ENCODE assay signal across 15 cellular contexts in the genomic region with DNA sequence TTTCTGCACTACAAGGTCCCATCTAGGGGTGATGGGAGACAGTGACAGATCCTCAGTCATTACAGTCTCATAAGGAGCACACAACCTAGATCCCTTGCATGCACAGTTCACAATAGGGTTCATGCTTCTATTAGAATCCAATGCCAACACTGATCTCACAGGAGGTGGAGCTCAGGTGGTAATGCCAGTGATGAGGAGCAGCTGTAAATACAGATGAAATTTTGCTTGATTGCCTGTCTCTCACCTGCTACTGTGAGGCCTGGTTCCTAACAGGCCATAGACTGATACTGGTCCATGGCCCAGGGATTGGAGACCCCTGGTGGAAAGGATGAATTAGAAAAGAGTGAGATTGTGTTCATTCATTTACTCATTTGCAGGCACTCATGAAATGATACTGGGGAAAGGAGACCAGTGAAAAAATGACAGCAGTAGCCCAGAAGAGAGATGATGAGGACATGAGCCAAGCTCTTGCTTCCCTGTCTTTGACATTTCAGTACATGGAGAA.
DNase-seq lines count a peak whose midpoint lies in the region; ATAC-seq, FAIRE-seq and TF ChIP-seq lines count a peak whose summit lies in the region.
"Had no signal": no experiment of that assay in that cellular context is flagged by ENCODE, and none has a peak within 500 bp of the region (broad histone marks: within the 10 kb centered on the region; RNA-seq: fewer than 3 reads in every experiment).

No MANE protein-coding gene starts in this region.

- H3K36me3 Mint-ChIP-seq in activated CD8-positive, alpha-beta memory T cell treated with anti-CD3 and anti-CD28 coated beads, Interleukin-2, amount 10 ng/mL, durations not matched to agents 7 days and 5 days: no peaks in the 10 kb centered on the region
- H3K36me3 Mint-ChIP-seq in nephron progenitor cell (ENCODE audit: low read depth): no peaks in the 10 kb centered on the region

- H3K36me3 ChIP-seq in GM12878 (ENCODE audit: control insufficient read depth in 2 of 2, insufficient read depth in 2 of 2, low read length in 1 of 2) (no peaks in the 10 kb centered on the region), osteoblast (ENCODE audit: insufficient read depth, low read length) (no peaks in the 10 kb centered on the region)
- H3K36me3 ChIP-seq: SJCRH30 had no signal

- peak overlapping the region; percentile 78 for H3K27ac Mint-ChIP-seq in activated CD8-positive, alpha-beta memory T cell treated with anti-CD3 and anti-CD28 coated beads, Interleukin-2, amount 10 ng/mL, durations not matched to agents 7 days and 5 days
- H3K27ac Mint-ChIP-seq in nephron progenitor cell: no peak overlapping the region

- H3K9me3 ChIP-seq in GM12878 (replicated peaks; ENCODE audit: control insufficient read depth, insufficient read depth, low read length) (peaks cover 12% of the 10 kb centered on the region; the same call in 2 of the 3 replicates), osteoblast (ENCODE audit: low read depth, low read length) (no peaks in the 10 kb centered on the region)
- H3K9me3 ChIP-seq: SJCRH30 had no signal

- no peak for ATAC-seq in activated CD8-positive, alpha-beta memory T cell treated with anti-CD3 and anti-CD28 coated beads, Interleukin-2, amount 10 ng/mL, durations not matched to agents 7 days and 5 days
- no peak for ATAC-seq in GM12878
- ATAC-seq in HG03469 (IDR thresholded peaks at IDR 0.05; ENCODE audit: unreplicated experiment): no peak

- TF ChIP-seq RAD21 in GM12878 (IDR thresholded peaks at IDR 0.05; ENCODE audit: insufficient read depth, low read depth, low read length): no peak

- H3K27me3 Mint-ChIP-seq in activated CD8-positive, alpha-beta memory T cell treated with anti-CD3 and anti-CD28 coated beads, Interleukin-2, amount 10 ng/mL, durations not matched to agents 7 days and 5 days: peaks cover 2% of the 10 kb centered on the region
- H3K27me3 Mint-ChIP-seq in nephron progenitor cell (ENCODE audit: low read depth, poor library complexity): peaks cover 6% of the 10 kb centered on the region

- in situ Hi-C loops in GM12878 (cut with MboI): no loop called here

- no peak for TF ChIP-seq POLR2A in GM12878 (IDR thresholded peaks at IDR 0.05; ENCODE audit: low read depth, low read length)

- CTCF ChIA-PET in activated CD8-positive, alpha-beta memory T cell treated with anti-CD3 and anti-CD28 coated beads, Interleukin-2, amount 10 ng/mL, durations not matched to agents 7 days and 5 days (lab: Charles Lee): interaction anchor here (0.9 to 1.1 kb wide), 2 partner anchors 9 to 19 kb away, joined by 3 read pairs; no protein-coding TSS in a partner anchor
- CTCF ChIA-PET in GM12878 (lab: Yijun Ruan, JAX): interaction anchor here (1.0 to 2.8 kb wide), 7 partner anchors 9 to 449 kb away, joined by 3 to 15 read pairs (median 8); no protein-coding TSS in a partner anchor

- H3K4me1 ChIP-seq in GM12878 (ENCODE audit: control insufficient read depth, insufficient read depth, low read length) (peaks cover 17% of the 10 kb centered on the region), osteoblast (ENCODE audit: insufficient read depth, low read length) (peaks cover 60% of the 10 kb centered on the region)

- H3K9ac ChIP-seq in GM12878 (ENCODE audit: control insufficient read depth, insufficient read depth, low read length): no peak overlapping the region

- H4K20me1 ChIP-seq in GM12878 (ENCODE audit: control insufficient read depth, insufficient read depth): no peaks in the 10 kb centered on the region
- H4K20me1 ChIP-seq in osteoblast (ENCODE audit: insufficient read depth, low read length): no peaks in the 10 kb centered on the region

- POLR2A ChIA-PET in GM12878 (lab: Charles Lee): interaction anchor here (1.1 kb wide), 1 partner anchor 115 kb away, joined by 4 read pairs; no protein-coding TSS in a partner anchor

- H3K4me2 ChIP-seq in GM12878 (ENCODE audit: control insufficient read depth, insufficient read depth): no peak overlapping the region
- H3K4me2 ChIP-seq in osteoblast (ENCODE audit: insufficient read depth, low read length): no peak overlapping the region

- no peak overlapping the region for H3K4me3 Mint-ChIP-seq in activated CD8-positive, alpha-beta memory T cell treated with anti-CD3 and anti-CD28 coated beads, Interleukin-2, amount 10 ng/mL, durations not matched to agents 7 days and 5 days
- H3K4me3 Mint-ChIP-seq in nephron progenitor cell: no peak overlapping the region

- TF ChIP-seq EP300 in GM12878 (IDR thresholded peaks at IDR 0.05; ENCODE audit: borderline replicate concordance in 1 of 2, control insufficient read depth in 1 of 2, low read depth in 2 of 2, low read length in 2 of 2): no peak

- no peak for DNase-seq in activated CD8-positive, alpha-beta memory T cell treated with anti-CD3 and anti-CD28 coated beads, Interleukin-2, amount 10 ng/mL, durations not matched to agents 7 days and 5 days
- DNase-seq in activated CD8-positive, alpha-beta memory T cell treated with anti-CD3 and anti-CD28 coated beads for 24 hours: no peak
- peak; percentile 23 for DNase-seq in NCI-H69 (lab: John Stamatoyannopoulos, UW)
- DNase-seq in GM12878 (ENCODE audit: low read depth, low spot score): no peak
- no peak for DNase-seq in osteoblast (ENCODE audit: insufficient read length, low spot score, missing footprints)
- DNase-seq in NOMO-1 treated with dmso at 0.1 percent for 144 hours (lab: John Stamatoyannopoulos, UW; ENCODE audit: unreplicated experiment): no peak
- no peak for DNase-seq in nephron progenitor cell
- DNase-seq: AML-193, glutamatergic neuron, KG1, NCI-H146, SJCRH30 had no signal

- H3K27me3 ChIP-seq in GM12878 (replicated peaks in 1 of 2; ENCODE audit: control insufficient read depth in 2 of 2, insufficient read depth in 2 of 2, low read length in 1 of 2) (no peaks in the 10 kb centered on the region), osteoblast (ENCODE audit: insufficient read depth, low read length) (no peaks in the 10 kb centered on the region)
- H3K27me3 ChIP-seq: SJCRH30 had no signal

- peaks cover 50% of the 10 kb centered on the region for H3K4me1 Mint-ChIP-seq in activated CD8-positive, alpha-beta memory T cell treated with anti-CD3 and anti-CD28 coated beads, Interleukin-2, amount 10 ng/mL, durations not matched to agents 7 days and 5 days
- H3K4me1 Mint-ChIP-seq in nephron progenitor cell: no peaks in the 10 kb centered on the region

- H3K4me3 ChIP-seq in GM12878 (no peak overlapping the region), osteoblast (ENCODE audit: insufficient read depth, low read length) (no peak overlapping the region)
- H3K4me3 ChIP-seq: SJCRH30 had no signal

- H2AFZ ChIP-seq in GM12878 (ENCODE audit: control insufficient read depth, low read depth, low read length) (no peak overlapping the region), osteoblast (ENCODE audit: low read length) (no peak overlapping the region)

- intact Hi-C loops in GM12878 (cut with micrococcal nuclease; ENCODE audit: unreplicated experiment): loop anchor here (5.0 kb wide), 1 partner anchor 251 kb away; a partner anchor contains a TSS

- RAD21 ChIA-PET in GM12878 (lab: Charles Lee; ENCODE audit: unreplicated experiment): interaction anchor here (0.6 to 3.2 kb wide), 10 partner anchors 10 to 250 kb away, joined by 3 to 16 read pairs (median 8); no protein-coding TSS in a partner anchor

- H3K27ac ChIP-seq in GM12878 (ENCODE audit: control insufficient read depth, insufficient read depth): 0 out of 2 replicates have a peak overlapping the region, but pooled peaks have one; percentile 6
- H3K27ac ChIP-seq in osteoblast (ENCODE audit: low read depth, low read length): peak overlapping the region; percentile 96
- H3K27ac ChIP-seq: SJCRH30 had no signal

- no peaks in the 10 kb centered on the region for H3K79me2 ChIP-seq in GM12878 (ENCODE audit: control insufficient read depth, insufficient read depth, low read length)
- no peaks in the 10 kb centered on the region for H3K79me2 ChIP-seq in osteoblast (ENCODE audit: insufficient read depth, low read length)

- H3K9me3 Mint-ChIP-seq in activated CD8-positive, alpha-beta memory T cell treated with anti-CD3 and anti-CD28 coated beads, Interleukin-2, amount 10 ng/mL, durations not matched to agents 7 days and 5 days (ENCODE audit: low read depth): no peaks in the 10 kb centered on the region
- no peaks in the 10 kb centered on the region for H3K9me3 Mint-ChIP-seq in nephron progenitor cell

- no peak for FAIRE-seq in GM12878 (lab: Jason Lieb, UNC)
- FAIRE-seq: bronchial epithelial cell, GM12891 had no signal

- SMC1A ChIA-PET in GM12878 (lab: Charles Lee; ENCODE audit: uncharacterized antibody, unreplicated experiment): interaction anchor here (0.6 to 3.1 kb wide), 13 partner anchors 9 to 255 kb away, joined by 3 to 16 read pairs (median 5); no protein-coding TSS in a partner anchor

- no TSS peak for BruUV-seq in GM12878 (replicated peaks; lab: Mats Ljungman, UMichigan)

- TF ChIP-seq CTCF in GM12878 (IDR thresholded peaks at IDR 0.05 in 2 of 3, conservative IDR thresholded peaks at IDR 0.05 in 1 of 3; ENCODE audit: control insufficient read depth in 2 of 3, extremely low read depth in 1 of 3, insufficient read depth in 1 of 3, low read depth in 3 of 3, low read length in 3 of 3) (no peak), osteoblast (IDR thresholded peaks at IDR 0.05; ENCODE audit: extremely low read depth, low read depth, low read length) (no peak), nephron progenitor cell (IDR thresholded peaks at IDR 0.05) (no peak)

TF ChIP-seq in GM12878, 131 proteins besides CTCF, POLR2A, EP300 and RAD21:
- TF ChIP-seq, protein P1, sequence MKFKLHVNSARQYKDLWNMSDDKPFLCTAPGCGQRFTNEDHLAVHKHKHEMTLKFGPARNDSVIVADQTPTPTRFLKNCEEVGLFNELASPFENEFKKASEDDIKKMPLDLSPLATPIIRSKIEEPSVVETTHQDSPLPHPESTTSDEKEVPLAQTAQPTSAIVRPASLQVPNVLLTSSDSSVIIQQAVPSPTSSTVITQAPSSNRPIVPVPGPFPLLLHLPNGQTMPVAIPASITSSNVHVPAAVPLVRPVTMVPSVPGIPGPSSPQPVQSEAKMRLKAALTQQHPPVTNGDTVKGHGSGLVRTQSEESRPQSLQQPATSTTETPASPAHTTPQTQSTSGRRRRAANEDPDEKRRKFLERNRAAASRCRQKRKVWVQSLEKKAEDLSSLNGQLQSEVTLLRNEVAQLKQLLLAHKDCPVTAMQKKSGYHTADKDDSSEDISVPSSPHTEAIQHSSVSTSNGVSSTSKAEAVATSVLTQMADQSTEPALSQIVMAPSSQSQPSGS (IDR thresholded peaks at IDR 0.05; ENCODE audit: low read length): no peak
- no peak for TF ChIP-seq RFX5 (IDR thresholded peaks at IDR 0.05; ENCODE audit: low read depth, low read length)
